ENCODE assay signal across 25 cellular contexts in the genomic region with DNA sequence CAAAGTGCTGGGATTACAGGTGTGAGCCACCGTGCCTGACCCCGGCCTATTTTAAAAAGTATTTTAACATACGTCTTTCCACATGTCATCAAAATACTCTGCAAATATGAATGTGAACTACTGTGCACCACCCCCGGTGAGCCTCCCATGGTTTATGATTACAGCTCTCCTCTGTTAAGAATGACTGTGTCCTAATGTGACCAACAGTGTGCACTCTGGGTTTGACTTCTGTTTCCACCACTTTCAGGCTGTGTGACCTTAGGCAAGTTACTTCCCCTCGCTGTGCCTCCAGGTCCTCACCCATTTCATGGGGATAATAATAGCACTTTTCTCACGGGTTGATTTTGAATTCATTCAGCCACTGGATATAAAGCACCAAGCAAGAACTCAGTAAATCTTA. TPM values are rescaled to one million over a fixed set of nuclear protein-coding genes. Genes with fewer than 3 reads are reported as not detected.
DNase-seq lines count a peak whose midpoint lies in the region; ATAC-seq, FAIRE-seq and TF ChIP-seq lines count a peak whose summit lies in the region.
"Had no signal": no experiment of that assay in that cellular context is flagged by ENCODE, and none has a peak within 500 bp of the region (broad histone marks: within the 10 kb centered on the region; RNA-seq: fewer than 3 reads in every experiment).

No MANE protein-coding gene starts in this region.

- no peak overlapping the region for H3K4me2 ChIP-seq in HepG2 (ENCODE audit: low read depth, low read length)
- H3K4me2 ChIP-seq: smooth muscle cell had no signal

- POLR2A ChIA-PET in HepG2 (lab: Yijun Ruan, JAX): no interaction called here

- BruUV-seq in HepG2 (replicated peaks; lab: Mats Ljungman, UMichigan): no TSS peak

- TF ChIP-seq EP300 in HepG2 (IDR thresholded peaks at IDR 0.05; ENCODE audit: low read depth in 2 of 2, low read length in 2 of 2): no peak
- no peak for TF ChIP-seq EP300 in HepG2 (CRISPR knock-in tag; IDR thresholded peaks at IDR 0.05; ENCODE audit: borderline replicate concordance)

- H3K4me3 Mint-ChIP-seq in brain: no peak overlapping the region
- peak overlapping the region in 1 of 2 donors; percentile 3 for H3K4me3 Mint-ChIP-seq in stimulated activated naive B cell treated with anti-CD40 and anti-IgM and Interleukin-4, amounts not matched to agents 10 μg/mL and 1 μg/mL and 100 μg/mL, for 72 hours
- H3K4me3 Mint-ChIP-seq: CD8-positive, alpha-beta T cell; dendritic cell treated with granulocyte-macrophage colony-stimulating factor and Interleukin-4, amounts not matched to agents 40 ng/mL and 50 ng/mL, for 4 days had no signal

- WGBS in HepG2 (ENCODE audit: low lambda C conversion rate): 79% methylated on average over 6 of the region's 6 CpGs
- WGBS in right lobe of liver (ENCODE audit: insufficient coverage, low coverage, low lambda C conversion rate, missing lambda C conversion rate): 76% methylated on average over 6 of the region's 6 CpGs
- WGBS in testis, 2 donors: 87 to 90% methylated on average over 5 to 6 of the region's 6 CpGs

- H3K4me1 ChIP-seq in HepG2 (ENCODE audit: insufficient read depth, low read length) (peaks cover 27% of the 10 kb centered on the region), right lobe of liver (peaks cover 0 to 10% (median 0%) of the 10 kb centered on the region in 4 donors), testis (peaks cover 30% of the 10 kb centered on the region)

- in situ Hi-C loops in HepG2 (cut with HindIII; ENCODE audit: extremely low pct_ligation_motif_present, low pct_unique_long_range_greater_than_20kb): no loop called here

- H3K4me3 ChIP-seq in HepG2 (replicated peaks in 1 of 3; ENCODE audit: insufficient read depth in 1 of 3, low read depth in 2 of 3, low read length in 3 of 3) (no peak overlapping the region), right lobe of liver (no peak overlapping the region), testis (no peak overlapping the region)
- H3K4me3 ChIP-seq: cardiac muscle cell, heart left ventricle, left ventricle myocardium inferior, smooth muscle cell, upper lobe of right lung had no signal

- no peaks in the 10 kb centered on the region for H4K20me1 ChIP-seq in HepG2 (ENCODE audit: insufficient read depth, low read length)

- no peak overlapping the region for H3K9ac ChIP-seq in HepG2 (ENCODE audit: insufficient read depth, low read depth, low read length)

- TF ChIP-seq POLR2A in HepG2 (IDR thresholded peaks at IDR 0.05; ENCODE audit: insufficient read depth in 1 of 2, low read depth in 2 of 2, low read length in 2 of 2) (no peak), right lobe of liver (IDR thresholded peaks at IDR 0.05) (no peak), testis (IDR thresholded peaks at IDR 0.05) (no peak)

- H3K36me3 ChIP-seq in HepG2 (replicated peaks in 1 of 2; ENCODE audit: control insufficient read depth in 1 of 2, insufficient read depth in 2 of 2, low read length in 2 of 2) (peaks cover 19 to 22% of the 10 kb centered on the region in 2 experiments), right lobe of liver (peaks cover 0 to 17% (median 8%) of the 10 kb centered on the region in 4 donors), testis (ENCODE audit: low read depth, missing control alignments) (no peaks in the 10 kb centered on the region)

- peak overlapping the region in 3 of 5 experiments; percentile 29 to 63 (median 34) for H3K27ac Mint-ChIP-seq in brain
- H3K27ac Mint-ChIP-seq in stimulated activated naive B cell treated with anti-CD40 and anti-IgM and Interleukin-4, amounts not matched to agents 10 μg/mL and 1 μg/mL and 100 μg/mL, for 72 hours: no peak overlapping the region
- H3K27ac Mint-ChIP-seq: CD8-positive, alpha-beta T cell; dendritic cell treated with granulocyte-macrophage colony-stimulating factor and Interleukin-4, amounts not matched to agents 40 ng/mL and 50 ng/mL, for 4 days had no signal

- H3K27ac ChIP-seq in HepG2 (ENCODE audit: extremely low read length, insufficient read depth, low read length) (no peak overlapping the region), right lobe of liver (no peak overlapping the region), testis (no peak overlapping the region)
- H3K27ac ChIP-seq: cardiac muscle cell, heart left ventricle, left ventricle myocardium inferior, upper lobe of right lung, VCaP had no signal

- peaks cover 61% of the 10 kb centered on the region for H3K4me1 Mint-ChIP-seq in brain
- peaks cover 11 to 15% of the 10 kb centered on the region in 2 donors for H3K4me1 Mint-ChIP-seq in stimulated activated naive B cell treated with anti-CD40 and anti-IgM and Interleukin-4, amounts not matched to agents 10 μg/mL and 1 μg/mL and 100 μg/mL, for 72 hours

- peaks cover 0 to 3% (median 0%) of the 10 kb centered on the region in 5 experiments for H3K9me3 Mint-ChIP-seq in brain
- H3K9me3 Mint-ChIP-seq in stimulated activated naive B cell treated with anti-CD40 and anti-IgM and Interleukin-4, amounts not matched to agents 10 μg/mL and 1 μg/mL and 100 μg/mL, for 72 hours: no peaks in the 10 kb centered on the region
- H3K9me3 Mint-ChIP-seq: CD8-positive, alpha-beta T cell; dendritic cell treated with granulocyte-macrophage colony-stimulating factor and Interleukin-4, amounts not matched to agents 40 ng/mL and 50 ng/mL, for 4 days; IgD-negative memory B cell had no signal

- ATAC-seq in HepG2: no peak
- ATAC-seq in right lobe of liver: no peak
- ATAC-seq in HG02610 (IDR thresholded peaks at IDR 0.05; ENCODE audit: unreplicated experiment): peak; percentile 59
- peak; percentile 80 to 88 for ATAC-seq in stimulated activated naive B cell treated with anti-CD40 and anti-IgM and Interleukin-4, amounts not matched to agents 10 μg/mL and 1 μg/mL and 100 μg/mL, for 72 hours (replicated peaks)
- no peak for ATAC-seq in left colon
- ATAC-seq: heart left ventricle, Panc1, upper lobe of right lung had no signal

- TF ChIP-seq RAD21 in HepG2 (CRISPR knock-in tag; IDR thresholded peaks at IDR 0.05): no peak

- TF ChIP-seq CTCF in HepG2 (CRISPR knock-in tag; IDR thresholded peaks at IDR 0.05) (no peak), right lobe of liver (IDR thresholded peaks at IDR 0.05) (no peak), brain (conservative IDR thresholded peaks at IDR 0.05) (no peak), testis (IDR thresholded peaks at IDR 0.05) (no peak)

- H3K9me3 ChIP-seq in HepG2 (ENCODE audit: low read length) (no peaks in the 10 kb centered on the region), right lobe of liver (no peaks in the 10 kb centered on the region), testis (no peaks in the 10 kb centered on the region)
- H3K9me3 ChIP-seq: heart left ventricle, left ventricle myocardium inferior, upper lobe of right lung had no signal

- peaks cover 7% of the 10 kb centered on the region for H3K27me3 Mint-ChIP-seq in brain
- peaks cover 0 to 12% of the 10 kb centered on the region in 2 donors for H3K27me3 Mint-ChIP-seq in stimulated activated naive B cell treated with anti-CD40 and anti-IgM and Interleukin-4, amounts not matched to agents 10 μg/mL and 1 μg/mL and 100 μg/mL, for 72 hours
- H3K27me3 Mint-ChIP-seq: dendritic cell treated with granulocyte-macrophage colony-stimulating factor and Interleukin-4, amounts not matched to agents 40 ng/mL and 50 ng/mL, for 4 days; IgD-negative memory B cell had no signal

- H3K27me3 ChIP-seq in HepG2 (ENCODE audit: control insufficient read depth in 1 of 2, insufficient read depth in 2 of 2, low read length in 2 of 2) (no peaks in the 10 kb centered on the region), right lobe of liver (no peaks in the 10 kb centered on the region), testis (no peaks in the 10 kb centered on the region)
- H3K27me3 ChIP-seq: cardiac muscle cell, heart left ventricle, upper lobe of right lung had no signal

- no peaks in the 10 kb centered on the region for H3K79me2 ChIP-seq in HepG2 (ENCODE audit: insufficient read depth, low read length)

- peaks cover 22% of the 10 kb centered on the region for H3K36me3 Mint-ChIP-seq in brain
- H3K36me3 Mint-ChIP-seq in stimulated activated naive B cell treated with anti-CD40 and anti-IgM and Interleukin-4, amounts not matched to agents 10 μg/mL and 1 μg/mL and 100 μg/mL, for 72 hours: peaks cover 22 to 28% of the 10 kb centered on the region in 2 donors
- H3K36me3 Mint-ChIP-seq: IgD-negative memory B cell had no signal

- intact Hi-C loops in HepG2 (cut with micrococcal nuclease; ENCODE audit: unreplicated experiment) (no loop called here), right lobe of liver (cut with DNase I) (no loop called here), testis (cut with DNase I; ENCODE audit: low total_unique reads) (loop anchor here (10.0 kb wide), 1 partner anchor 351 kb away; the partner anchor contains the start of gene AHCYL1), left colon (cut with DNase I, micrococcal nuclease) (loop anchor here in 1 of 2 donors (5.0 kb wide), 1 partner anchor 92 kb away; no protein-coding TSS in a partner anchor)

- CTCF ChIA-PET in HepG2 (lab: Yijun Ruan, JAX; ENCODE audit: low intra/inter-chr PET ratio, low total read pairs): no interaction called here

- no peak for FAIRE-seq in HepG2 (lab: Jason Lieb, UNC)
- FAIRE-seq: endothelial cell of umbilical vein had no signal

- no peak for DNase-seq in HepG2 (ENCODE audit: low spot score)
- no peak for DNase-seq in right lobe of liver
- no peak for DNase-seq in stimulated activated naive B cell treated with anti-CD40 and anti-IgM and Interleukin-4, amounts not matched to agents 10 μg/mL and 1 μg/mL and 100 μg/mL, for 72 hours
- no peak for DNase-seq in testis
- no peak for DNase-seq in NCI-H345 treated with DMSO at 0.1 percent for 48 hours (lab: John Stamatoyannopoulos, UW; ENCODE audit: unreplicated experiment)
- no peak for DNase-seq in left colon
- DNase-seq: amygdala; DMS79; heart left ventricle; left ventricle myocardium inferior; NCI-H2227 treated with DMSO at 0.1 percent for 48 hours; stimulated activated CD4-positive, alpha-beta T cell treated with anti-CD3 and anti-CD28 coated beads, Interleukin-2, amount 100 ng/mL, for 48 hours had no signal

- H2AFZ ChIP-seq in HepG2 (ENCODE audit: low read length): no peak overlapping the region

RNA-seq across cellular contexts. Expression of gene AMPD2, which starts 14.7 kb away (rescaled TPM):
- total RNA-seq in HepG2 (2016; rRNA removed; fragmentation: Illumina TruSeq; extraction: Trizol) (35.4 and 62.3 TPM in 2 replicates), right lobe of liver (10 to 100 TPM; 29.1 to 59.1 (median 37.2) TPM), testis (10 to 100 TPM; 54.4 to 54.5 TPM), left colon (10 to 100 TPM; 31.9 to 38.9 TPM)
- total RNA-seq in HepG2 (2016; cell fraction: cytosol; rRNA removed; fragmentation: Illumina TruSeq; extraction: Trizol; ENCODE audit: low read depth): 20.0 and 20.2 TPM in 2 replicates
- 32.6 and 64.7 TPM in 2 replicates for total RNA-seq in HepG2 (2016; cell fraction: insoluble cytoplasmic fraction; rRNA removed; fragmentation: Illumina TruSeq; extraction: Trizol)
- total RNA-seq in HepG2 (2016; cell fraction: membrane; rRNA removed; fragmentation: Illumina TruSeq; extraction: Trizol): 19.8 and 21.1 TPM in 2 replicates
- 80.0 and 95.3 TPM in 2 replicates for total RNA-seq in HepG2 (2016; cell fraction: nucleus; rRNA removed; fragmentation: Illumina TruSeq; extraction: Trizol)
- polyA plus RNA-seq in HepG2 (2011; rRNA removed) (82.0 and 101 TPM in 2 replicates), brain (ENCODE audit: insufficient read depth, low read depth, low replicate concordance) (140 TPM), testis (ENCODE audit: insufficient read depth, low read depth, low replicate concordance) (35.0 TPM)
- polyA plus RNA-seq in HepG2 (2011; cell fraction: cytosol; rRNA removed): 18.3 and 29.8 TPM in 2 replicates
- 742 and 904 TPM in 2 replicates for polyA plus RNA-seq in HepG2 (2011; cell fraction: nucleus; rRNA removed)
- polyA plus RNA-seq in HepG2 (2012): 61.2 and 88.0 TPM in 2 replicates
- 4.4 and 5.7 TPM in 2 replicates for polyA plus RNA-seq in HepG2 (2016; cell fraction: cytosol; fragmentation: Illumina TruSeq; extraction: Trizol; ENCODE audit: low read depth)
- polyA plus RNA-seq in HepG2 (2016; cell fraction: insoluble cytoplasmic fraction; fragmentation: Illumina TruSeq; extraction: Trizol; ENCODE audit: low read depth): 30.8 and 40.4 TPM in 2 replicates
- 9.8 and 10.4 TPM in 2 replicates for polyA plus RNA-seq in HepG2 (2016; cell fraction: membrane; fragmentation: Illumina TruSeq; extraction: Trizol; ENCODE audit: low read depth)
- 212 and 215 TPM in 2 replicates for polyA plus RNA-seq in HepG2 (2016; cell fraction: nucleus; fragmentation: Illumina TruSeq; extraction: Trizol; ENCODE audit: insufficient read depth, low read depth)
- polyA minus RNA-seq in HepG2 (2011; rRNA and poly(A)+ RNA removed; ENCODE audit: low replicate concordance): 85.1 and 107 TPM in 2 replicates
- polyA minus RNA-seq in HepG2 (2011; cell fraction: cytosol; rRNA and poly(A)+ RNA removed): 18.3 and 23.2 TPM in 2 replicates
- 112 and 125 TPM in 2 replicates for polyA minus RNA-seq in HepG2 (2011; cell fraction: nucleus; rRNA and poly(A)+ RNA removed)

RNA-seq across cellular contexts. Expression of gene GNAT2, which starts 14.9 kb away (rescaled TPM):
- total RNA-seq in HepG2 (2016; rRNA removed; fragmentation: Illumina TruSeq; extraction: Trizol) (0.20 and 0.24 TPM in 2 replicates), right lobe of liver (under 1 TPM in 3 of 6 experiments, not detected in 3; 0.20 to 0.21 (median 0.20) TPM), testis (1 to 10 TPM; 2.8 to 3.0 TPM), left colon (under 1 TPM in 1 of 2 donors, not detected in 1; 0.73 TPM)
- total RNA-seq in HepG2 (2016; cell fraction: cytosol; rRNA removed; fragmentation: Illumina TruSeq; extraction: Trizol; ENCODE audit: low read depth): not detected in 2 replicates
- 0.49 and 0.61 TPM in 2 replicates for total RNA-seq in HepG2 (2016; cell fraction: insoluble cytoplasmic fraction; rRNA removed; fragmentation: Illumina TruSeq; extraction: Trizol)
- 0.21 TPM in 1 of 2 replicates, not detected in the other for total RNA-seq in HepG2 (2016; cell fraction: membrane; rRNA removed; fragmentation: Illumina TruSeq; extraction: Trizol)
- not detected in 2 replicates for total RNA-seq in HepG2 (2016; cell fraction: nucleus; rRNA removed; fragmentation: Illumina TruSeq; extraction: Trizol)
- polyA plus RNA-seq in HepG2 (2011; rRNA removed) (0.08 TPM in 1 of 2 replicates, not detected in the other), brain (ENCODE audit: insufficient read depth, low read depth, low replicate concordance) (not detected), testis (ENCODE audit: insufficient read depth, low read depth, low replicate concordance) (4.1 TPM)
- 0.04 and 0.05 TPM in 2 replicates for polyA plus RNA-seq in HepG2 (2011; cell fraction: cytosol; rRNA removed)
- not detected in 2 replicates for polyA plus RNA-seq in HepG2 (2011; cell fraction: nucleus; rRNA removed)
- polyA plus RNA-seq in HepG2 (2012): not detected in 2 replicates
- polyA plus RNA-seq in HepG2 (2016; cell fraction: cytosol; fragmentation: Illumina TruSeq; extraction: Trizol; ENCODE audit: low read depth): 0.18 TPM in 1 of 2 replicates, not detected in the other
- not detected in 2 replicates for polyA plus RNA-seq in HepG2 (2016; cell fraction: insoluble cytoplasmic fraction; fragmentation: Illumina TruSeq; extraction: Trizol; ENCODE audit: low read depth)
- 0.17 and 0.52 TPM in 2 replicates for polyA plus RNA-seq in HepG2 (2016; cell fraction: membrane; fragmentation: Illumina TruSeq; extraction: Trizol; ENCODE audit: low read depth)
- polyA plus RNA-seq in HepG2 (2016; cell fraction: nucleus; fragmentation: Illumina TruSeq; extraction: Trizol; ENCODE audit: insufficient read depth, low read depth): not detected in 2 replicates
- not detected in 2 replicates for polyA minus RNA-seq in HepG2 (2011; rRNA and poly(A)+ RNA removed; ENCODE audit: low replicate concordance)
- polyA minus RNA-seq in HepG2 (2011; cell fraction: cytosol; rRNA and poly(A)+ RNA removed): not detected in 2 replicates
- polyA minus RNA-seq in HepG2 (2011; cell fraction: nucleus; rRNA and poly(A)+ RNA removed): not detected in 2 replicates
- total RNA-seq: cardiac muscle cell; CD8-positive, alpha-beta T cell; endothelial cell of umbilical vein; heart left ventricle; left ventricle myocardium inferior; MCF 10A; smooth muscle cell; upper lobe of right lung had no signal
- polyA plus RNA-seq: cardiac muscle cell, endothelial cell of umbilical vein, heart left ventricle, IgD-negative memory B cell, smooth muscle cell had no signal

RNA-seq across cellular contexts. Expression of gene GSTM4, which starts 21.6 kb away (rescaled TPM):
- total RNA-seq in HepG2 (2016; rRNA removed; fragmentation: Illumina TruSeq; extraction: Trizol) (25.3 and 30.6 TPM in 2 replicates), right lobe of liver (10 to 100 TPM; 18.5 to 32.1 (median 23.8) TPM), testis (10 to 100 TPM; 58.6 to 61.8 TPM), left colon (10 to 100 TPM; 74.8 to 83.5 TPM)
- 5.6 and 6.1 TPM in 2 replicates for total RNA-seq in HepG2 (2016; cell fraction: cytosol; rRNA removed; fragmentation: Illumina TruSeq; extraction: Trizol; ENCODE audit: low read depth)
- total RNA-seq in HepG2 (2016; cell fraction: insoluble cytoplasmic fraction; rRNA removed; fragmentation: Illumina TruSeq; extraction: Trizol): 24.3 and 31.1 TPM in 2 replicates
- total RNA-seq in HepG2 (2016; cell fraction: membrane; rRNA removed; fragmentation: Illumina TruSeq; extraction: Trizol): 7.3 and 9.5 TPM in 2 replicates
- 21.1 and 23.4 TPM in 2 replicates for total RNA-seq in HepG2 (2016; cell fraction: nucleus; rRNA removed; fragmentation: Illumina TruSeq; extraction: Trizol)
- polyA plus RNA-seq in HepG2 (2011; rRNA removed) (36.7 and 40.8 TPM in 2 replicates), brain (ENCODE audit: insufficient read depth, low read depth, low replicate concordance) (65.2 TPM), testis (ENCODE audit: insufficient read depth, low read depth, low replicate concordance) (42.0 TPM)
- 29.0 and 30.5 TPM in 2 replicates for polyA plus RNA-seq in HepG2 (2011; cell fraction: cytosol; rRNA removed)
- polyA plus RNA-seq in HepG2 (2011; cell fraction: nucleus; rRNA removed): 60.6 and 65.2 TPM in 2 replicates
- 22.1 and 35.2 TPM in 2 replicates for polyA plus RNA-seq in HepG2 (2012)
- 7.6 and 9.9 TPM in 2 replicates for polyA plus RNA-seq in HepG2 (2016; cell fraction: cytosol; fragmentation: Illumina TruSeq; extraction: Trizol; ENCODE audit: low read depth)
- 56.0 and 57.9 TPM in 2 replicates for polyA plus RNA-seq in HepG2 (2016; cell fraction: insoluble cytoplasmic fraction; fragmentation: Illumina TruSeq; extraction: Trizol; ENCODE audit: low read depth)
- polyA plus RNA-seq in HepG2 (2016; cell fraction: membrane; fragmentation: Illumina TruSeq; extraction: Trizol; ENCODE audit: low read depth): 10.7 and 14.0 TPM in 2 replicates
- 45.9 and 50.6 TPM in 2 replicates for polyA plus RNA-seq in HepG2 (2016; cell fraction: nucleus; fragmentation: Illumina TruSeq; extraction: Trizol; ENCODE audit: insufficient read depth, low read depth)
- 10.0 and 40.8 TPM in 2 replicates for polyA minus RNA-seq in HepG2 (2011; rRNA and poly(A)+ RNA removed; ENCODE audit: low replicate concordance)
- 14.8 and 15.5 TPM in 2 replicates for polyA minus RNA-seq in HepG2 (2011; cell fraction: cytosol; rRNA and poly(A)+ RNA removed)
- 23.6 and 26.2 TPM in 2 replicates for polyA minus RNA-seq in HepG2 (2011; cell fraction: nucleus; rRNA and poly(A)+ RNA removed)

RNA-seq across cellular contexts. Expression of gene GSTM2, which starts 33.6 kb away (rescaled TPM):
- total RNA-seq in HepG2 (2016; rRNA removed; fragmentation: Illumina TruSeq; extraction: Trizol) (6.5 and 7.0 TPM in 2 replicates), right lobe of liver (10 to 100 TPM in 4 of 6 experiments, 1 to 10 TPM in 2; 4.4 to 16.0 (median 12.7) TPM), testis (100 to 1,000 TPM in 1 of 2 donors, 10 to 100 TPM in 1; 83.2 to 131 TPM), left colon (10 to 100 TPM; 22.5 to 37.8 TPM)
- total RNA-seq in HepG2 (2016; cell fraction: cytosol; rRNA removed; fragmentation: Illumina TruSeq; extraction: Trizol; ENCODE audit: low read depth): 1.9 and 2.5 TPM in 2 replicates
- total RNA-seq in HepG2 (2016; cell fraction: insoluble cytoplasmic fraction; rRNA removed; fragmentation: Illumina TruSeq; extraction: Trizol): 8.1 and 8.3 TPM in 2 replicates
- total RNA-seq in HepG2 (2016; cell fraction: membrane; rRNA removed; fragmentation: Illumina TruSeq; extraction: Trizol): 2.0 and 2.7 TPM in 2 replicates
- total RNA-seq in HepG2 (2016; cell fraction: nucleus; rRNA removed; fragmentation: Illumina TruSeq; extraction: Trizol): 8.1 and 8.5 TPM in 2 replicates
- polyA plus RNA-seq in HepG2 (2011; rRNA removed) (15.0 and 17.0 TPM in 2 replicates), brain (ENCODE audit: insufficient read depth, low read depth, low replicate concordance) (63.2 TPM), testis (ENCODE audit: insufficient read depth, low read depth, low replicate concordance) (68.0 TPM)
- polyA plus RNA-seq in HepG2 (2011; cell fraction: cytosol; rRNA removed): 5.9 and 7.2 TPM in 2 replicates
- polyA plus RNA-seq in HepG2 (2011; cell fraction: nucleus; rRNA removed): 102 and 131 TPM in 2 replicates
- 19.7 and 21.3 TPM in 2 replicates for polyA plus RNA-seq in HepG2 (2012)
- 4.7 and 5.2 TPM in 2 replicates for polyA plus RNA-seq in HepG2 (2016; cell fraction: cytosol; fragmentation: Illumina TruSeq; extraction: Trizol; ENCODE audit: low read depth)
- polyA plus RNA-seq in HepG2 (2016; cell fraction: insoluble cytoplasmic fraction; fragmentation: Illumina TruSeq; extraction: Trizol; ENCODE audit: low read depth): 15.3 and 17.0 TPM in 2 replicates
- polyA plus RNA-seq in HepG2 (2016; cell fraction: membrane; fragmentation: Illumina TruSeq; extraction: Trizol; ENCODE audit: low read depth): 3.5 and 4.5 TPM in 2 replicates
- polyA plus RNA-seq in HepG2 (2016; cell fraction: nucleus; fragmentation: Illumina TruSeq; extraction: Trizol; ENCODE audit: insufficient read depth, low read depth): 30.8 and 32.2 TPM in 2 replicates
- polyA minus RNA-seq in HepG2 (2011; rRNA and poly(A)+ RNA removed; ENCODE audit: low replicate concordance): 0.26 and 6.7 TPM in 2 replicates
- 1.7 and 2.7 TPM in 2 replicates for polyA minus RNA-seq in HepG2 (2011; cell fraction: cytosol; rRNA and poly(A)+ RNA removed)
- 12.9 TPM in 2 replicates for polyA minus RNA-seq in HepG2 (2011; cell fraction: nucleus; rRNA and poly(A)+ RNA removed)

RNA-seq across cellular contexts. Expression of gene GSTM1, which starts 53.3 kb away (rescaled TPM):
- total RNA-seq in HepG2 (2016; rRNA removed; fragmentation: Illumina TruSeq; extraction: Trizol): not detected in 2 replicates
- total RNA-seq in HepG2 (2016; cell fraction: cytosol; rRNA removed; fragmentation: Illumina TruSeq; extraction: Trizol; ENCODE audit: low read depth): not detected in 2 replicates
- 0.15 TPM in 1 of 2 replicates, not detected in the other for total RNA-seq in HepG2 (2016; cell fraction: insoluble cytoplasmic fraction; rRNA removed; fragmentation: Illumina TruSeq; extraction: Trizol)
- total RNA-seq in HepG2 (2016; cell fraction: membrane; rRNA removed; fragmentation: Illumina TruSeq; extraction: Trizol): not detected in 2 replicates
- not detected in 2 replicates for total RNA-seq in HepG2 (2016; cell fraction: nucleus; rRNA removed; fragmentation: Illumina TruSeq; extraction: Trizol)
- 0.42 and 0.55 TPM in 2 replicates for polyA plus RNA-seq in HepG2 (2011; rRNA removed)
- polyA plus RNA-seq in HepG2 (2011; cell fraction: cytosol; rRNA removed): 0.22 and 0.66 TPM in 2 replicates
- polyA plus RNA-seq in HepG2 (2011; cell fraction: nucleus; rRNA removed): 0.57 and 0.76 TPM in 2 replicates
- polyA plus RNA-seq in HepG2 (2012): 0.27 TPM in 1 of 2 replicates, not detected in the other
- not detected in 2 replicates for polyA plus RNA-seq in HepG2 (2016; cell fraction: cytosol; fragmentation: Illumina TruSeq; extraction: Trizol; ENCODE audit: low read depth)
- 0.21 and 0.40 TPM in 2 replicates for polyA plus RNA-seq in HepG2 (2016; cell fraction: insoluble cytoplasmic fraction; fragmentation: Illumina TruSeq; extraction: Trizol; ENCODE audit: low read depth)
- polyA plus RNA-seq in HepG2 (2016; cell fraction: membrane; fragmentation: Illumina TruSeq; extraction: Trizol; ENCODE audit: low read depth): not detected in 2 replicates
- not detected in 2 replicates for polyA plus RNA-seq in HepG2 (2016; cell fraction: nucleus; fragmentation: Illumina TruSeq; extraction: Trizol; ENCODE audit: insufficient read depth, low read depth)
- polyA minus RNA-seq in HepG2 (2011; rRNA and poly(A)+ RNA removed; ENCODE audit: low replicate concordance): 1.6 TPM in 1 of 2 replicates, not detected in the other
- polyA minus RNA-seq in HepG2 (2011; cell fraction: cytosol; rRNA and poly(A)+ RNA removed): not detected in 2 replicates
- polyA minus RNA-seq in HepG2 (2011; cell fraction: nucleus; rRNA and poly(A)+ RNA removed): not detected in 2 replicates
- total RNA-seq in right lobe of liver: 100 to 1,000 TPM in 1 of 6 experiments, 10 to 100 TPM in 2, not detected in 3; 32.1 to 248 (median 43.0) TPM
- polyA plus RNA-seq in brain (ENCODE audit: insufficient read depth, low read depth, low replicate concordance): not detected
- not detected for total RNA-seq in testis
- not detected for polyA plus RNA-seq in testis (ENCODE audit: insufficient read depth, low read depth, low replicate concordance)
- not detected for total RNA-seq in left colon
- total RNA-seq: left ventricle myocardium inferior, MCF 10A, SK-MEL-5, upper lobe of right lung had no signal
- polyA plus RNA-seq: endothelial cell of umbilical vein, IgD-negative memory B cell had no signal

Comparison
In these comparisons a context has a peak if more than half of its experiments do, and no peak if none do; other contexts are left out.
1. ATAC-seq: peak in HG02610 (single experiment) and stimulated activated naive B cell treated with anti-CD40 and anti-IgM and Interleukin-4, amounts not matched to agents 10 μg/mL and 1 μg/mL and 100 μg/mL, for 72 hours (2 of 2); none in HepG2 (single experiment), right lobe of liver (0 of 4) and left colon (single experiment).